1 cellular context compared by ENCODE assay signal in the genomic region with DNA sequence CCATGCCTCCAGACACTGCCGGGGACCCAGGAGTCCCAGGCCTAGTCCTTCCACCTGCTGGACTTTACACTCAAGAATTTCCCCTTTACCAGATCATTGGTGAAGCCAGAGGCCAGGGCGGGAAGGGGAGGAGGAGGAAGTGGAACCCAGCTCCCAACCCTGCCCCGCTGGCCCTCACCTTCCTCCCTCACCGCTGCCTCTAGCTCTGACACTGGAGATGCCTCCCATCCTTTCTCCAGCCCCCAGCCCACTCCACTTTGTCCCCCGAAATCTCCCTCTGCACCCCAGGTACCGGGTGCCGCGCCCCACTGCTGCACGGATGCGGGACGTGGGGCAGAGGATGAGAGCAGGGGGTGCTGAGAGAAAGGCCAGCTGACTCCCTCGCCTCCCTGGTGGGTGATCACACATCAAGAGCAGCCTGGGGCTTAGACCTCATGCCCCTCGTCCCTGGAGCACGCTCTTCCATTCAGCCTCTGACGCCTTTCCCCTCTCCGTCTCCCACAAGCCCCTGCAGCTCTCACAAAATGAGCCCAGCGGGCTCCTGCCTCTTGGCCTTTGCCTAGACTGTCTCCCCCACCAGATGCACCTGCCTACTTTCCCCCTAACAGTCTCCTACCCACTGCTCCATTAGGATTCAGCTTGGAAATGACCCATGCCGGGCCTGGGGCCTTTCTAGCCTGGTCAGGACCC.
TF ChIP-seq lines count a peak whose summit lies in the region.

A gene with protein sequence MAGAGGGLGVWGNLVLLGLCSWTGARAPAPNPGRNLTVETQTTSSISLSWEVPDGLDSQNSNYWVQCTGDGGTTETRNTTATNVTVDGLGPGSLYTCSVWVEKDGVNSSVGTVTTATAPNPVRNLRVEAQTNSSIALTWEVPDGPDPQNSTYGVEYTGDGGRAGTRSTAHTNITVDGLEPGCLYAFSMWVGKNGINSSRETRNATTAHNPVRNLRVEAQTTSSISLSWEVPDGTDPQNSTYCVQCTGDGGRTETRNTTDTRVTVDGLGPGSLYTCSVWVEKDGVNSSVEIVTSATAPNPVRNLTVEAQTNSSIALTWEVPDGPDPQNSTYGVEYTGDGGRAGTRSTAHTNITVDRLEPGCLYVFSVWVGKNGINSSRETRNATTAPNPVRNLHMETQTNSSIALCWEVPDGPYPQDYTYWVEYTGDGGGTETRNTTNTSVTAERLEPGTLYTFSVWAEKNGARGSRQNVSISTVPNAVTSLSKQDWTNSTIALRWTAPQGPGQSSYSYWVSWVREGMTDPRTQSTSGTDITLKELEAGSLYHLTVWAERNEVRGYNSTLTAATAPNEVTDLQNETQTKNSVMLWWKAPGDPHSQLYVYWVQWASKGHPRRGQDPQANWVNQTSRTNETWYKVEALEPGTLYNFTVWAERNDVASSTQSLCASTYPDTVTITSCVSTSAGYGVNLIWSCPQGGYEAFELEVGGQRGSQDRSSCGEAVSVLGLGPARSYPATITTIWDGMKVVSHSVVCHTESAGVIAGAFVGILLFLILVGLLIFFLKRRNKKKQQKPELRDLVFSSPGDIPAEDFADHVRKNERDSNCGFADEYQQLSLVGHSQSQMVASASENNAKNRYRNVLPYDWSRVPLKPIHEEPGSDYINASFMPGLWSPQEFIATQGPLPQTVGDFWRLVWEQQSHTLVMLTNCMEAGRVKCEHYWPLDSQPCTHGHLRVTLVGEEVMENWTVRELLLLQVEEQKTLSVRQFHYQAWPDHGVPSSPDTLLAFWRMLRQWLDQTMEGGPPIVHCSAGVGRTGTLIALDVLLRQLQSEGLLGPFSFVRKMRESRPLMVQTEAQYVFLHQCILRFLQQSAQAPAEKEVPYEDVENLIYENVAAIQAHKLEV (minus strand): TSS at position 72 of the 690 bp plus-strand sequence. CDS start 68 bp downstream, at position 4.

TF ChIP-seq in HepG2, 621 proteins besides CTCF, POLR2A, EP300 and RAD21 (continued from another document and continues in another):
- TF ChIP-seq, protein P1, sequence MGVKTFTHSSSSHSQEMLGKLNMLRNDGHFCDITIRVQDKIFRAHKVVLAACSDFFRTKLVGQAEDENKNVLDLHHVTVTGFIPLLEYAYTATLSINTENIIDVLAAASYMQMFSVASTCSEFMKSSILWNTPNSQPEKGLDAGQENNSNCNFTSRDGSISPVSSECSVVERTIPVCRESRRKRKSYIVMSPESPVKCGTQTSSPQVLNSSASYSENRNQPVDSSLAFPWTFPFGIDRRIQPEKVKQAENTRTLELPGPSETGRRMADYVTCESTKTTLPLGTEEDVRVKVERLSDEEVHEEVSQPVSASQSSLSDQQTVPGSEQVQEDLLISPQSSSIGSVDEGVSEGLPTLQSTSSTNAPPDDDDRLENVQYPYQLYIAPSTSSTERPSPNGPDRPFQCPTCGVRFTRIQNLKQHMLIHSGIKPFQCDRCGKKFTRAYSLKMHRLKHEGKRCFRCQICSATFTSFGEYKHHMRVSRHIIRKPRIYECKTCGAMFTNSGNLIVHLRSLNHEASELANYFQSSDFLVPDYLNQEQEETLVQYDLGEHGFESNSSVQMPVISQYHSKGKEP (CRISPR knock-in tag; IDR thresholded peaks at IDR 0.05) = no peak
- TF ChIP-seq ZNF616 (CRISPR knock-in tag; IDR thresholded peaks at IDR 0.05; ENCODE audit: low read depth) (peak; percentile 58; the same call in 1 of the 2 replicates), SOX5 (CRISPR knock-in tag; IDR thresholded peaks at IDR 0.05; ENCODE audit: borderline replicate concordance) (no peak), RFX5 (IDR thresholded peaks at IDR 0.05; ENCODE audit: low read depth, low read length) (no peak), ZNF772 (CRISPR knock-in tag; IDR thresholded peaks at IDR 0.05) (peak; percentile 56; the same call in 1 of the 2 replicates), SNAPC2 (CRISPR knock-in tag; IDR thresholded peaks at IDR 0.05) (no peak), SP4 (CRISPR knock-in tag; IDR thresholded peaks at IDR 0.05) (0 out of 2 replicates have a peak, but pooled peaks have one; percentile 56), ZNF235 (CRISPR knock-in tag; IDR thresholded peaks at IDR 0.05; ENCODE audit: borderline replicate concordance) (no peak), NR3C1 (CRISPR knock-in tag; IDR thresholded peaks at IDR 0.05) (no peak), ESRRA (CRISPR knock-in tag; IDR thresholded peaks at IDR 0.05; ENCODE audit: low read depth) (0 out of 2 replicates have a peak, but pooled peaks have one; percentile 46), MED8 (CRISPR knock-in tag; IDR thresholded peaks at IDR 0.05; ENCODE audit: insufficient replicate concordance) (no peak), ZNF296 (CRISPR knock-in tag; conservative IDR thresholded peaks at IDR 0.05) (no peak), RFXAP (CRISPR knock-in tag; IDR thresholded peaks at IDR 0.05; ENCODE audit: borderline replicate concordance) (no peak), ZNF292 (CRISPR knock-in tag; IDR thresholded peaks at IDR 0.05; ENCODE audit: borderline replicate concordance, low read depth) (peak; percentile 48; the same call in 1 of the 2 replicates), MZF1 (CRISPR knock-in tag; IDR thresholded peaks at IDR 0.05; ENCODE audit: borderline replicate concordance) (no peak), U2AF1 (optimal IDR thresholded peaks at IDR 0.05; ENCODE audit: low read depth, low read length) (no peak), MIER3 (CRISPR knock-in tag; IDR thresholded peaks at IDR 0.05; ENCODE audit: borderline replicate concordance) (no peak; the same call in 1 of the 2 replicates), ETV5 (CRISPR knock-in tag; IDR thresholded peaks at IDR 0.05; ENCODE audit: borderline replicate concordance) (no peak; the same call in 1 of the 2 replicates), THYN1 (CRISPR knock-in tag; IDR thresholded peaks at IDR 0.05; ENCODE audit: borderline replicate concordance, low read depth) (no peak), ZNF589 (CRISPR knock-in tag; conservative IDR thresholded peaks at IDR 0.05) (0 out of 2 replicates have a peak, but pooled peaks have one; percentile 22), NCOA5 (CRISPR knock-in tag; IDR thresholded peaks at IDR 0.05) (no peak), RXRA (CRISPR knock-in tag; IDR thresholded peaks at IDR 0.05) (no peak; the same call in 1 of the 2 replicates)
- TF ChIP-seq, protein P2, sequence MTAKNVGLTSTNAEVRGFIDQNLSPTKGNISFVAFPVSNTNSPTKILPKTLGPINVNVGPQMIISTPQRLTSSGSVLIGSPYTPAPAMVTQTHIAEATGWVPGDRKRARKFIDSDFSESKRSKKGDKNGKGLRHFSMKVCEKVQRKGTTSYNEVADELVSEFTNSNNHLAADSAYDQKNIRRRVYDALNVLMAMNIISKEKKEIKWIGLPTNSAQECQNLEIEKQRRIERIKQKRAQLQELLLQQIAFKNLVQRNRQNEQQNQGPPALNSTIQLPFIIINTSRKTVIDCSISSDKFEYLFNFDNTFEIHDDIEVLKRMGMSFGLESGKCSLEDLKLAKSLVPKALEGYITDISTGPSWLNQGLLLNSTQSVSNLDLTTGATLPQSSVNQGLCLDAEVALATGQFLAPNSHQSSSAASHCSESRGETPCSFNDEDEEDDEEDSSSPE (CRISPR knock-in tag; IDR thresholded peaks at IDR 0.05) = no peak
- TF ChIP-seq, protein P3, sequence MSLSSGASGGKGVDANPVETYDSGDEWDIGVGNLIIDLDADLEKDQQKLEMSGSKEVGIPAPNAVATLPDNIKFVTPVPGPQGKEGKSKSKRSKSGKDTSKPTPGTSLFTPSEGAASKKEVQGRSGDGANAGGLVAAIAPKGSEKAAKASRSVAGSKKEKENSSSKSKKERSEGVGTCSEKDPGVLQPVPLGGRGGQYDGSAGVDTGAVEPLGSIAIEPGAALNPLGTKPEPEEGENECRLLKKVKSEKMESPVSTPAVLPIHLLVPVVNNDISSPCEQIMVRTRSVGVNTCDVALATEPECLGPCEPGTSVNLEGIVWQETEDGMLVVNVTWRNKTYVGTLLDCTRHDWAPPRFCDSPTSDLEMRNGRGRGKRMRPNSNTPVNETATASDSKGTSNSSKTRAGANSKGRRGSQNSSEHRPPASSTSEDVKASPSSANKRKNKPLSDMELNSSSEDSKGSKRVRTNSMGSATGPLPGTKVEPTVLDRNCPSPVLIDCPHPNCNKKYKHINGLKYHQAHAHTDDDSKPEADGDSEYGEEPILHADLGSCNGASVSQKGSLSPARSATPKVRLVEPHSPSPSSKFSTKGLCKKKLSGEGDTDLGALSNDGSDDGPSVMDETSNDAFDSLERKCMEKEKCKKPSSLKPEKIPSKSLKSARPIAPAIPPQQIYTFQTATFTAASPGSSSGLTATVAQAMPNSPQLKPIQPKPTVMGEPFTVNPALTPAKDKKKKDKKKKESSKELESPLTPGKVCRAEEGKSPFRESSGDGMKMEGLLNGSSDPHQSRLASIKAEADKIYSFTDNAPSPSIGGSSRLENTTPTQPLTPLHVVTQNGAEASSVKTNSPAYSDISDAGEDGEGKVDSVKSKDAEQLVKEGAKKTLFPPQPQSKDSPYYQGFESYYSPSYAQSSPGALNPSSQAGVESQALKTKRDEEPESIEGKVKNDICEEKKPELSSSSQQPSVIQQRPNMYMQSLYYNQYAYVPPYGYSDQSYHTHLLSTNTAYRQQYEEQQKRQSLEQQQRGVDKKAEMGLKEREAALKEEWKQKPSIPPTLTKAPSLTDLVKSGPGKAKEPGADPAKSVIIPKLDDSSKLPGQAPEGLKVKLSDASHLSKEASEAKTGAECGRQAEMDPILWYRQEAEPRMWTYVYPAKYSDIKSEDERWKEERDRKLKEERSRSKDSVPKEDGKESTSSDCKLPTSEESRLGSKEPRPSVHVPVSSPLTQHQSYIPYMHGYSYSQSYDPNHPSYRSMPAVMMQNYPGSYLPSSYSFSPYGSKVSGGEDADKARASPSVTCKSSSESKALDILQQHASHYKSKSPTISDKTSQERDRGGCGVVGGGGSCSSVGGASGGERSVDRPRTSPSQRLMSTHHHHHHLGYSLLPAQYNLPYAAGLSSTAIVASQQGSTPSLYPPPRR (CRISPR knock-in tag; IDR thresholded peaks at IDR 0.05; ENCODE audit: borderline replicate concordance) = no peak
- TF ChIP-seq, protein P4, sequence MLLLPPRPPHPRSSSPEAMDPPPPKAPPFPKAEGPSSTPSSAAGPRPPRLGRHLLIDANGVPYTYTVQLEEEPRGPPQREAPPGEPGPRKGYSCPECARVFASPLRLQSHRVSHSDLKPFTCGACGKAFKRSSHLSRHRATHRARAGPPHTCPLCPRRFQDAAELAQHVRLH (CRISPR knock-in tag; IDR thresholded peaks at IDR 0.05; ENCODE audit: borderline replicate concordance, low read depth) = peak; percentile 18; the same call in 1 of the 2 replicates
- TF ChIP-seq, protein P5, sequence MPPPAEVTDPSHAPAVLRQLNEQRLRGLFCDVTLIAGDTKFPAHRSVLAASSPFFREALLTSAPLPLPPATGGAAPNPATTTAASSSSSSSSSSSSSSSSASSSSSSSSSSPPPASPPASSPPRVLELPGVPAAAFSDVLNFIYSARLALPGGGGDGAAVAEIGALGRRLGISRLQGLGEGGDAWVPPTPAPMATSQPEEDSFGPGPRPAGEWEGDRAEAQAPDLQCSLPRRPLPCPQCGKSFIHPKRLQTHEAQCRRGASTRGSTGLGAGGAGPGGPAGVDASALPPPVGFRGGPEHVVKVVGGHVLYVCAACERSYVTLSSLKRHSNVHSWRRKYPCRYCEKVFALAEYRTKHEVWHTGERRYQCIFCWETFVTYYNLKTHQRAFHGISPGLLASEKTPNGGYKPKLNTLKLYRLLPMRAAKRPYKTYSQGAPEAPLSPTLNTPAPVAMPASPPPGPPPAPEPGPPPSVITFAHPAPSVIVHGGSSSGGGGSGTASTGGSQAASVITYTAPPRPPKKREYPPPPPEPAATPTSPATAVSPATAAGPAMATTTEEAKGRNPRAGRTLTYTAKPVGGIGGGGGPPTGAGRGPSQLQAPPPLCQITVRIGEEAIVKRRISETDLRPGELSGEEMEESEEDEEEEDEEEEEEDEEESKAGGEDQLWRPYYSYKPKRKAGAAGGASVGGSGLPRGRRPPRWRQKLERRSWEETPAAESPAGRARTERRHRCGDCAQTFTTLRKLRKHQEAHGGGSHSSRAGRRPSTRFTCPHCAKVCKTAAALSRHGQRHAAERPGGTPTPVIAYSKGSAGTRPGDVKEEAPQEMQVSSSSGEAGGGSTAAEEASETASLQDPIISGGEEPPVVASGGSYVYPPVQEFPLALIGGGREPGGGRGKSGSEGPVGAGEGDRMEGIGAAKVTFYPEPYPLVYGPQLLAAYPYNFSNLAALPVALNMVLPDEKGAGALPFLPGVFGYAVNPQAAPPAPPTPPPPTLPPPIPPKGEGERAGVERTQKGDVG (CRISPR knock-in tag; IDR thresholded peaks at IDR 0.05; ENCODE audit: borderline replicate concordance) = no peak
- TF ChIP-seq, protein P6, sequence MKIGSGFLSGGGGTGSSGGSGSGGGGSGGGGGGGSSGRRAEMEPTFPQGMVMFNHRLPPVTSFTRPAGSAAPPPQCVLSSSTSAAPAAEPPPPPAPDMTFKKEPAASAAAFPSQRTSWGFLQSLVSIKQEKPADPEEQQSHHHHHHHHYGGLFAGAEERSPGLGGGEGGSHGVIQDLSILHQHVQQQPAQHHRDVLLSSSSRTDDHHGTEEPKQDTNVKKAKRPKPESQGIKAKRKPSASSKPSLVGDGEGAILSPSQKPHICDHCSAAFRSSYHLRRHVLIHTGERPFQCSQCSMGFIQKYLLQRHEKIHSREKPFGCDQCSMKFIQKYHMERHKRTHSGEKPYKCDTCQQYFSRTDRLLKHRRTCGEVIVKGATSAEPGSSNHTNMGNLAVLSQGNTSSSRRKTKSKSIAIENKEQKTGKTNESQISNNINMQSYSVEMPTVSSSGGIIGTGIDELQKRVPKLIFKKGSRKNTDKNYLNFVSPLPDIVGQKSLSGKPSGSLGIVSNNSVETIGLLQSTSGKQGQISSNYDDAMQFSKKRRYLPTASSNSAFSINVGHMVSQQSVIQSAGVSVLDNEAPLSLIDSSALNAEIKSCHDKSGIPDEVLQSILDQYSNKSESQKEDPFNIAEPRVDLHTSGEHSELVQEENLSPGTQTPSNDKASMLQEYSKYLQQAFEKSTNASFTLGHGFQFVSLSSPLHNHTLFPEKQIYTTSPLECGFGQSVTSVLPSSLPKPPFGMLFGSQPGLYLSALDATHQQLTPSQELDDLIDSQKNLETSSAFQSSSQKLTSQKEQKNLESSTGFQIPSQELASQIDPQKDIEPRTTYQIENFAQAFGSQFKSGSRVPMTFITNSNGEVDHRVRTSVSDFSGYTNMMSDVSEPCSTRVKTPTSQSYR (CRISPR knock-in tag; IDR thresholded peaks at IDR 0.05; ENCODE audit: borderline replicate concordance) = no peak
- TF ChIP-seq, protein P7, sequence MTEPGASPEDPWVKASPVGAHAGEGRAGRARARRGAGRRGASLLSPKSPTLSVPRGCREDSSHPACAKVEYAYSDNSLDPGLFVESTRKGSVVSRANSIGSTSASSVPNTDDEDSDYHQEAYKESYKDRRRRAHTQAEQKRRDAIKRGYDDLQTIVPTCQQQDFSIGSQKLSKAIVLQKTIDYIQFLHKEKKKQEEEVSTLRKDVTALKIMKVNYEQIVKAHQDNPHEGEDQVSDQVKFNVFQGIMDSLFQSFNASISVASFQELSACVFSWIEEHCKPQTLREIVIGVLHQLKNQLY (CRISPR knock-in tag; IDR thresholded peaks at IDR 0.05) = no peak
- TF ChIP-seq, protein P8, sequence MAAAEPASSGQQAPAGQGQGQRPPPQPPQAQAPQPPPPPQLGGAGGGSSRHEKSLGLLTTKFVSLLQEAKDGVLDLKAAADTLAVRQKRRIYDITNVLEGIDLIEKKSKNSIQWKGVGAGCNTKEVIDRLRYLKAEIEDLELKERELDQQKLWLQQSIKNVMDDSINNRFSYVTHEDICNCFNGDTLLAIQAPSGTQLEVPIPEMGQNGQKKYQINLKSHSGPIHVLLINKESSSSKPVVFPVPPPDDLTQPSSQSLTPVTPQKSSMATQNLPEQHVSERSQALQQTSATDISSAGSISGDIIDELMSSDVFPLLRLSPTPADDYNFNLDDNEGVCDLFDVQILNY (CRISPR knock-in tag; conservative IDR thresholded peaks at IDR 0.05) = no peak
